ENCODE assay signal across 1 cellular context in genomic region chr15:77717592-77717991, GRCh38.
TF ChIP-seq lines count a peak whose summit lies in the region.

No MANE protein-coding gene starts in this region.

TF ChIP-seq in SK-N-SH, 30 proteins besides CTCF, POLR2A, EP300 and RAD21 (continued from another document):
- no peak for TF ChIP-seq USF2 (IDR thresholded peaks at IDR 0.05; ENCODE audit: borderline replicate concordance, low read depth, low read length)
- TF ChIP-seq TEAD4 (IDR thresholded peaks at IDR 0.05; ENCODE audit: borderline replicate concordance, insufficient read depth): no peak
- no peak for TF ChIP-seq FOXM1 (IDR thresholded peaks at IDR 0.05; ENCODE audit: low read depth)
- TF ChIP-seq, protein P1, sequence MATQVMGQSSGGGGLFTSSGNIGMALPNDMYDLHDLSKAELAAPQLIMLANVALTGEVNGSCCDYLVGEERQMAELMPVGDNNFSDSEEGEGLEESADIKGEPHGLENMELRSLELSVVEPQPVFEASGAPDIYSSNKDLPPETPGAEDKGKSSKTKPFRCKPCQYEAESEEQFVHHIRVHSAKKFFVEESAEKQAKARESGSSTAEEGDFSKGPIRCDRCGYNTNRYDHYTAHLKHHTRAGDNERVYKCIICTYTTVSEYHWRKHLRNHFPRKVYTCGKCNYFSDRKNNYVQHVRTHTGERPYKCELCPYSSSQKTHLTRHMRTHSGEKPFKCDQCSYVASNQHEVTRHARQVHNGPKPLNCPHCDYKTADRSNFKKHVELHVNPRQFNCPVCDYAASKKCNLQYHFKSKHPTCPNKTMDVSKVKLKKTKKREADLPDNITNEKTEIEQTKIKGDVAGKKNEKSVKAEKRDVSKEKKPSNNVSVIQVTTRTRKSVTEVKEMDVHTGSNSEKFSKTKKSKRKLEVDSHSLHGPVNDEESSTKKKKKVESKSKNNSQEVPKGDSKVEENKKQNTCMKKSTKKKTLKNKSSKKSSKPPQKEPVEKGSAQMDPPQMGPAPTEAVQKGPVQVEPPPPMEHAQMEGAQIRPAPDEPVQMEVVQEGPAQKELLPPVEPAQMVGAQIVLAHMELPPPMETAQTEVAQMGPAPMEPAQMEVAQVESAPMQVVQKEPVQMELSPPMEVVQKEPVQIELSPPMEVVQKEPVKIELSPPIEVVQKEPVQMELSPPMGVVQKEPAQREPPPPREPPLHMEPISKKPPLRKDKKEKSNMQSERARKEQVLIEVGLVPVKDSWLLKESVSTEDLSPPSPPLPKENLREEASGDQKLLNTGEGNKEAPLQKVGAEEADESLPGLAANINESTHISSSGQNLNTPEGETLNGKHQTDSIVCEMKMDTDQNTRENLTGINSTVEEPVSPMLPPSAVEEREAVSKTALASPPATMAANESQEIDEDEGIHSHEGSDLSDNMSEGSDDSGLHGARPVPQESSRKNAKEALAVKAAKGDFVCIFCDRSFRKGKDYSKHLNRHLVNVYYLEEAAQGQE (IDR thresholded peaks at IDR 0.05; ENCODE audit: low read depth, low read length): no peak
